ENCODE assay signal across 8 cellular contexts in genomic region chr14:85532981-85533820, GRCh38.
A peak's percentile ranks its signal among the peaks of the same experiment; 100 is the strongest.
DNase-seq lines count a peak whose midpoint lies in the region; ATAC-seq and TF ChIP-seq lines count a peak whose summit lies in the region.

No MANE protein-coding gene starts in this region.

- H3K36me3 ChIP-seq in RWPE2 (ENCODE audit: low read depth) (0 out of 2 replicates have a peak, but pooled peaks cover 3% of the 10 kb centered on the region), muscle layer of duodenum (ENCODE audit: control insufficient read depth in 1 of 2, insufficient read depth in 2 of 2, low read length in 2 of 2) (no peaks in the 10 kb centered on the region)

- H3K27ac ChIP-seq in RWPE2 (ENCODE audit: poor library complexity, severe bottlenecking) (peak overlapping the region; percentile 85), muscle layer of duodenum (ENCODE audit: low read length) (peak overlapping the region; percentile 52)

- ATAC-seq in RWPE2 (ENCODE audit: low read depth) (peak; percentile 50), HG02759 (IDR thresholded peaks at IDR 0.05; ENCODE audit: unreplicated experiment) (no peak), HG03460 (IDR thresholded peaks at IDR 0.05; ENCODE audit: unreplicated experiment) (no peak), HG02610 (IDR thresholded peaks at IDR 0.05; ENCODE audit: unreplicated experiment) (no peak)

- H3K27me3 ChIP-seq in RWPE2 (ENCODE audit: insufficient read depth, poor library complexity, severe bottlenecking) (no peaks in the 10 kb centered on the region), muscle layer of duodenum (ENCODE audit: low read depth, low read length) (peaks cover 39% of the 10 kb centered on the region)

- H3K4me1 ChIP-seq in RWPE2 (ENCODE audit: insufficient read depth, poor library complexity, severe bottlenecking) (peaks cover 22% of the 10 kb centered on the region), muscle layer of duodenum (ENCODE audit: control insufficient read depth in 1 of 2, insufficient read depth in 2 of 2, low read length in 2 of 2) (peaks cover 0 to 45% of the 10 kb centered on the region in 2 donors)

- H3K4me3 ChIP-seq in HFF-Myc (replicated peaks; ENCODE audit: low read depth, low read length) (peak overlapping the region; percentile 91), RWPE2 (ENCODE audit: severe bottlenecking) (peak overlapping the region; percentile 58), fibroblast of pulmonary artery (replicated peaks; ENCODE audit: low read depth, low read length) (peak overlapping the region; percentile 83), muscle layer of duodenum (ENCODE audit: low read depth in 1 of 2, low read length in 2 of 2) (peak overlapping the region; percentile 58 to 69)

- no peak for TF ChIP-seq CTCF in HFF-Myc (IDR thresholded peaks at IDR 0.05; ENCODE audit: low read depth, low read length, missing control alignments)
- TF ChIP-seq CTCF in RWPE2 (IDR thresholded peaks at IDR 0.05; ENCODE audit: poor library complexity, severe bottlenecking): no peak
- no peak for TF ChIP-seq CTCF in fibroblast of pulmonary artery (IDR thresholded peaks at IDR 0.05; ENCODE audit: low read length, missing control alignments)

- H3K9me3 ChIP-seq in RWPE2 (ENCODE audit: severe bottlenecking) (no peaks in the 10 kb centered on the region), muscle layer of duodenum (ENCODE audit: control insufficient read depth in 1 of 2, low read length in 2 of 2) (no peaks in the 10 kb centered on the region)

- no peak for DNase-seq in HFF-Myc (ENCODE audit: extremely low read depth, low read depth)
- DNase-seq in RWPE2 (ENCODE audit: low spot score): peak; percentile 76
- peak; percentile 91 for DNase-seq in fibroblast of pulmonary artery (ENCODE audit: low read depth)
- DNase-seq in activated T-cell treated with anti-CD3 and anti-CD28 coated beads, Interleukin-2, amount 50 U/mL, for 48 hours: no peak

Comparison
In these comparisons a context has a peak if more than half of its experiments do, and no peak if none do; other contexts are left out.
1. DNase-seq: peak in RWPE2 (single experiment) and fibroblast of pulmonary artery (single experiment); none in HFF-Myc (single experiment) and activated T-cell treated with anti-CD3 and anti-CD28 coated beads, Interleukin-2, amount 50 U/mL, for 48 hours (0 of 2).
2. Peak in every context shown above with its lines, with median percentiles within 50 percentile points of each other: H3K4me3 ChIP-seq.